Comparison of ENCODE assay signal across 1 cellular context in genomic region chr3:196193738-196194541, GRCh38.
TF ChIP-seq lines count a peak whose summit lies in the region.

No MANE protein-coding gene starts in this region.

TF ChIP-seq in K562, 482 proteins besides CTCF, POLR2A, EP300 and RAD21 (continued from another document and continues in another):
- TF ChIP-seq AFF4 (CRISPR knock-in tag; IDR thresholded peaks at IDR 0.05) (no peak), PHF21A (IDR thresholded peaks at IDR 0.05; ENCODE audit: borderline replicate concordance, low read depth) (no peak), CHD4 (IDR thresholded peaks at IDR 0.05; ENCODE audit: insufficient read depth, insufficient replicate concordance, low read depth, low read length, poor library complexity, severe bottlenecking) (no peak), MCM3 (IDR thresholded peaks at IDR 0.05) (no peak), PKNOX1 (IDR thresholded peaks at IDR 0.05) (no peak), NR2F6 (CRISPR knock-in tag; IDR thresholded peaks at IDR 0.05) (no peak), SMAD1 (IDR thresholded peaks at IDR 0.05; ENCODE audit: low read depth, low read length, partially characterized antibody) (no peak), STAG1 (CRISPR knock-in tag; IDR thresholded peaks at IDR 0.05; ENCODE audit: borderline replicate concordance) (0 out of 2 replicates have a peak, but pooled peaks have one; percentile 11), BHLHE40 (IDR thresholded peaks at IDR 0.05; ENCODE audit: low read length) (no peak; the same call in 1 of the 2 replicates), RBM34 (IDR thresholded peaks at IDR 0.05; ENCODE audit: borderline replicate concordance, insufficient read depth, low read length) (no peak), FOXJ2 (tag; IDR thresholded peaks at IDR 0.05) (0 out of 2 replicates have a peak, but pooled peaks have one; percentile 19), ZNF263 (CRISPR knock-in tag; IDR thresholded peaks at IDR 0.05; ENCODE audit: borderline replicate concordance) (no peak), TFAM (CRISPR knock-in tag; conservative IDR thresholded peaks at IDR 0.05) (no peak), SMAD4 (CRISPR knock-in tag; conservative IDR thresholded peaks at IDR 0.05) (peak; percentile 75), SAFB (IDR thresholded peaks at IDR 0.05; ENCODE audit: borderline replicate concordance, low read depth, low read length) (no peak), ZBTB8A (IDR thresholded peaks at IDR 0.05; ENCODE audit: partially characterized antibody) (no peak), BRF2 (IDR thresholded peaks at IDR 0.05; ENCODE audit: borderline replicate concordance, insufficient read depth, insufficient read length) (no peak), PTRF (tag; IDR thresholded peaks at IDR 0.05) (no peak), ZNF778 (CRISPR knock-in tag; IDR thresholded peaks at IDR 0.05) (no peak), DLX4 (CRISPR knock-in tag; IDR thresholded peaks at IDR 0.05) (no peak), GATA2 (CRISPR knock-in tag; IDR thresholded peaks at IDR 0.05) (no peak), PBX2 (CRISPR knock-in tag; IDR thresholded peaks at IDR 0.05; ENCODE audit: low read depth) (no peak), PBX2 (tag; conservative IDR thresholded peaks at IDR 0.05; ENCODE audit: low read depth) (no peak), ZKSCAN8 (CRISPR knock-in tag; IDR thresholded peaks at IDR 0.05) (no peak), FOXP1 (CRISPR knock-in tag; IDR thresholded peaks at IDR 0.05) (no peak), MXI1 (IDR thresholded peaks at IDR 0.05; ENCODE audit: low read depth, low read length) (no peak), RFX7 (CRISPR knock-in tag; IDR thresholded peaks at IDR 0.05) (no peak), ZNF274 (IDR thresholded peaks at IDR 0.05; ENCODE audit: borderline replicate concordance, low read depth, low read length) (no peak), ZBTB2 (IDR thresholded peaks at IDR 0.05) (peak; percentile 49; the same call in 1 of the 2 replicates), BCL6 (CRISPR knock-in tag; IDR thresholded peaks at IDR 0.05) (no peak), FOXK1 (CRISPR knock-in tag; IDR thresholded peaks at IDR 0.05; ENCODE audit: borderline replicate concordance) (no peak), ATF4 (CRISPR knock-in tag; IDR thresholded peaks at IDR 0.05) (no peak; the same call in 1 of the 2 replicates), PHB (CRISPR knock-in tag; IDR thresholded peaks at IDR 0.05) (no peak), CC2D1A (IDR thresholded peaks at IDR 0.05) (no peak), ZNF57 (CRISPR knock-in tag; IDR thresholded peaks at IDR 0.05) (no peak), ZFP1 (CRISPR knock-in tag; IDR thresholded peaks at IDR 0.05) (no peak), DPF2 (IDR thresholded peaks at IDR 0.05) (peak; percentile 68), ZNF24 (IDR thresholded peaks at IDR 0.05) (no peak), CBX5 (IDR thresholded peaks at IDR 0.05; ENCODE audit: borderline replicate concordance, low read depth) (no peak), TCF7 (IDR thresholded peaks at IDR 0.05; ENCODE audit: borderline replicate concordance) (no peak), BCOR (IDR thresholded peaks at IDR 0.05) (no peak)
- TF ChIP-seq, protein P1, sequence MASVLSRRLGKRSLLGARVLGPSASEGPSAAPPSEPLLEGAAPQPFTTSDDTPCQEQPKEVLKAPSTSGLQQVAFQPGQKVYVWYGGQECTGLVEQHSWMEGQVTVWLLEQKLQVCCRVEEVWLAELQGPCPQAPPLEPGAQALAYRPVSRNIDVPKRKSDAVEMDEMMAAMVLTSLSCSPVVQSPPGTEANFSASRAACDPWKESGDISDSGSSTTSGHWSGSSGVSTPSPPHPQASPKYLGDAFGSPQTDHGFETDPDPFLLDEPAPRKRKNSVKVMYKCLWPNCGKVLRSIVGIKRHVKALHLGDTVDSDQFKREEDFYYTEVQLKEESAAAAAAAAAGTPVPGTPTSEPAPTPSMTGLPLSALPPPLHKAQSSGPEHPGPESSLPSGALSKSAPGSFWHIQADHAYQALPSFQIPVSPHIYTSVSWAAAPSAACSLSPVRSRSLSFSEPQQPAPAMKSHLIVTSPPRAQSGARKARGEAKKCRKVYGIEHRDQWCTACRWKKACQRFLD (CRISPR knock-in tag; IDR thresholded peaks at IDR 0.05), result peak; percentile 71
- TF ChIP-seq, protein P2, sequence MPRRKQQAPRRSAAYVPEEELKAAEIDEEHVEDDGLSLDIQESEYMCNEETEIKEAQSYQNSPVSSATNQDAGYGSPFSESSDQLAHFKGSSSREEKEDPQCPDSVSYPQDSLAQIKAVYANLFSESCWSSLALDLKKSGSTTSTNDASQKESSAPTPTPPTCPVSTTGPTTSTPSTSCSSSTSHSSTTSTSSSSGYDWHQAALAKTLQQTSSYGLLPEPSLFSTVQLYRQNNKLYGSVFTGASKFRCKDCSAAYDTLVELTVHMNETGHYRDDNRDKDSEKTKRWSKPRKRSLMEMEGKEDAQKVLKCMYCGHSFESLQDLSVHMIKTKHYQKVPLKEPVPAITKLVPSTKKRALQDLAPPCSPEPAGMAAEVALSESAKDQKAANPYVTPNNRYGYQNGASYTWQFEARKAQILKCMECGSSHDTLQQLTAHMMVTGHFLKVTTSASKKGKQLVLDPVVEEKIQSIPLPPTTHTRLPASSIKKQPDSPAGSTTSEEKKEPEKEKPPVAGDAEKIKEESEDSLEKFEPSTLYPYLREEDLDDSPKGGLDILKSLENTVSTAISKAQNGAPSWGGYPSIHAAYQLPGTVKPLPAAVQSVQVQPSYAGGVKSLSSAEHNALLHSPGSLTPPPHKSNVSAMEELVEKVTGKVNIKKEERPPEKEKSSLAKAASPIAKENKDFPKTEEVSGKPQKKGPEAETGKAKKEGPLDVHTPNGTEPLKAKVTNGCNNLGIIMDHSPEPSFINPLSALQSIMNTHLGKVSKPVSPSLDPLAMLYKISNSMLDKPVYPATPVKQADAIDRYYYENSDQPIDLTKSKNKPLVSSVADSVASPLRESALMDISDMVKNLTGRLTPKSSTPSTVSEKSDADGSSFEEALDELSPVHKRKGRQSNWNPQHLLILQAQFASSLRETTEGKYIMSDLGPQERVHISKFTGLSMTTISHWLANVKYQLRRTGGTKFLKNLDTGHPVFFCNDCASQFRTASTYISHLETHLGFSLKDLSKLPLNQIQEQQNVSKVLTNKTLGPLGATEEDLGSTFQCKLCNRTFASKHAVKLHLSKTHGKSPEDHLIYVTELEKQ (CRISPR knock-in tag; IDR thresholded peaks at IDR 0.05), result no peak
- TF ChIP-seq, protein P3, sequence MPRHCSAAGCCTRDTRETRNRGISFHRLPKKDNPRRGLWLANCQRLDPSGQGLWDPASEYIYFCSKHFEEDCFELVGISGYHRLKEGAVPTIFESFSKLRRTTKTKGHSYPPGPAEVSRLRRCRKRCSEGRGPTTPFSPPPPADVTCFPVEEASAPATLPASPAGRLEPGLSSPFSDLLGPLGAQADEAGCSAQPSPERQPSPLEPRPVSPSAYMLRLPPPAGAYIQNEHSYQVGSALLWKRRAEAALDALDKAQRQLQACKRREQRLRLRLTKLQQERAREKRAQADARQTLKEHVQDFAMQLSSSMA (CRISPR knock-in tag; IDR thresholded peaks at IDR 0.05), result 0 out of 2 replicates have a peak, but pooled peaks have one; percentile 43
- TF ChIP-seq, protein P4, sequence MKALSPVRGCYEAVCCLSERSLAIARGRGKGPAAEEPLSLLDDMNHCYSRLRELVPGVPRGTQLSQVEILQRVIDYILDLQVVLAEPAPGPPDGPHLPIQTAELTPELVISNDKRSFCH (CRISPR knock-in tag; IDR thresholded peaks at IDR 0.05), result no peak
- TF ChIP-seq, protein P4 (tag; IDR thresholded peaks at IDR 0.05), result peak; percentile 79
- TF ChIP-seq, protein P5, sequence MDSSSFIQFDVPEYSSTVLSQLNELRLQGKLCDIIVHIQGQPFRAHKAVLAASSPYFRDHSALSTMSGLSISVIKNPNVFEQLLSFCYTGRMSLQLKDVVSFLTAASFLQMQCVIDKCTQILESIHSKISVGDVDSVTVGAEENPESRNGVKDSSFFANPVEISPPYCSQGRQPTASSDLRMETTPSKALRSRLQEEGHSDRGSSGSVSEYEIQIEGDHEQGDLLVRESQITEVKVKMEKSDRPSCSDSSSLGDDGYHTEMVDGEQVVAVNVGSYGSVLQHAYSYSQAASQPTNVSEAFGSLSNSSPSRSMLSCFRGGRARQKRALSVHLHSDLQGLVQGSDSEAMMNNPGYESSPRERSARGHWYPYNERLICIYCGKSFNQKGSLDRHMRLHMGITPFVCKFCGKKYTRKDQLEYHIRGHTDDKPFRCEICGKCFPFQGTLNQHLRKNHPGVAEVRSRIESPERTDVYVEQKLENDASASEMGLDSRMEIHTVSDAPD (CRISPR knock-in tag; IDR thresholded peaks at IDR 0.05), result no peak
